ENCODE assay signal across 33 cellular contexts in the genomic region with DNA sequence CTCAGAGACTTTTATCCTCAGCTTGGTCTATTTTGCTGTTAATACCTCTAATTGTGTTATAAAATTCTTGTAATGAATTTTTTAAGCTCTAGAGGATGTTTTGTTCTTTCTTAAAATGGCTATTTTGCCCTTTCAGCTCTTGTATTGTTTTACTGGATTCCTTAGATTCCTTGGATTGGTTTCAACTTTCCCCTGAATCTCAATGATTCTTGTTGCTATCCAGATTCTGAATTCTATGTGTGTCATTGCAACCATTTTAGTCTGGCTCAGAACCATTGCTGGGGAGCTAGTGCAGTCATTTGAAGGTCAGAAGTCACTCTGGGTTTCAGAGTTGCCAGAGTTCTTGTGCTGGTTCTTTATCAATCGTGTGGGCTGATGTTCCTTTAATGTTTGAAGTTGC. TPM values are rescaled to one million over a fixed set of nuclear protein-coding genes. Genes with fewer than 3 reads are reported as not detected.
A peak's percentile ranks its signal among the peaks of the same experiment; 100 is the strongest.
DNase-seq lines count a peak whose midpoint lies in the region; ATAC-seq, FAIRE-seq and TF ChIP-seq lines count a peak whose summit lies in the region.
"Had no signal": no experiment of that assay in that cellular context is flagged by ENCODE, and none has a peak within 500 bp of the region (broad histone marks: within the 10 kb centered on the region; RNA-seq: fewer than 3 reads in every experiment).

No MANE protein-coding gene starts in this region.

- in situ Hi-C loops in ACHN (cut with HindIII; ENCODE audit: low pct_ligation_motif_present, low pct_unique_long_range_greater_than_20kb, low sequenced_read_pairs): no loop called here

- TF ChIP-seq CTCF in H1 (IDR thresholded peaks at IDR 0.05; ENCODE audit: control extremely low read depth in 1 of 3, insufficient read depth in 1 of 3, low read depth in 1 of 3, low read length in 3 of 3) (no peak), natural killer cell (IDR thresholded peaks at IDR 0.05) (no peak), endothelial cell (IDR thresholded peaks at IDR 0.05; ENCODE audit: unreplicated experiment) (no peak)

- H3K79me1 ChIP-seq in H1 (ENCODE audit: low read depth, low read length): no peaks in the 10 kb centered on the region

- H2BK12ac ChIP-seq in H1 (ENCODE audit: low read depth, low read length): no peak overlapping the region

- H3K4me1 Mint-ChIP-seq in natural killer cell (no peaks in the 10 kb centered on the region), endothelial cell (ENCODE audit: unreplicated experiment) (no peaks in the 10 kb centered on the region)
- H3K4me1 Mint-ChIP-seq: CD8-positive, alpha-beta memory T cell; immature natural killer cell; neural crest cell had no signal

- no peak overlapping the region for H4K91ac ChIP-seq in H1 (replicated peaks; ENCODE audit: insufficient read length, low read length)

- H4K8ac ChIP-seq in H1 (ENCODE audit: extremely low read depth, insufficient read depth, low read length): no peak overlapping the region

- H3K9me3 ChIP-seq in adipocyte (ENCODE audit: control insufficient read depth, low read length) (peaks cover 4% of the 10 kb centered on the region), H1 (ENCODE audit: insufficient read depth in 2 of 2, low read depth in 1 of 2, low read length in 1 of 2) (no peaks in the 10 kb centered on the region)
- H3K9me3 ChIP-seq: pancreas, Peyer's patch, thoracic aorta had no signal

- no peak overlapping the region for H2AK5ac ChIP-seq in H1 (ENCODE audit: low read depth, low read length)

- H3K4me3 ChIP-seq in adipocyte (ENCODE audit: low read length): no peak overlapping the region
- no peak overlapping the region; a peak in 1 of 8 replicates for H3K4me3 ChIP-seq in H1 (ENCODE audit: extremely low read depth in 1 of 4, insufficient read depth in 2 of 4, low read depth in 3 of 4, low read length in 4 of 4)
- H3K4me3 ChIP-seq: cardiac muscle cell, coronary artery, esophagus squamous epithelium, pancreas, Peyer's patch, thoracic aorta had no signal

- H3K27ac Mint-ChIP-seq in natural killer cell: no peak overlapping the region
- H3K27ac Mint-ChIP-seq in endothelial cell (ENCODE audit: unreplicated experiment): no peak overlapping the region
- H3K27ac Mint-ChIP-seq: activated CD8-positive, alpha-beta T cell treated with anti-CD3 and anti-CD28 coated beads for 36 hours; endodermal cell; immature natural killer cell; stimulated activated naive CD8-positive, alpha-beta T cell treated with anti-CD3 and anti-CD28 coated beads, Interleukin-15, Interleukin-2, amounts not matched to agents 100 ng/mL and 50 ng/mL, for 24 hours; T-helper 2 cell treated with Interferon-gamma antibody and Interleukin-4, amounts not matched to agents 5 μg/mL and 100 μg/mL, for 36 hours had no signal

- CTCF ChIA-PET in H1 (lab: Charles Lee; ENCODE audit: partially characterized antibody): interaction anchor here (1.4 kb wide), 1 partner anchor 16 kb away, joined by 3 read pairs; no protein-coding TSS in a partner anchor

- H3K27me3 ChIP-seq in adipocyte (replicated peaks; ENCODE audit: control insufficient read depth, insufficient read depth, low read length) (no peaks in the 10 kb centered on the region), H1 (replicated peaks in 1 of 4; ENCODE audit: control insufficient read depth in 3 of 4, extremely low read depth in 1 of 4, insufficient read depth in 3 of 4, low read length in 3 of 4) (no peaks in the 10 kb centered on the region)
- H3K27me3 ChIP-seq: cardiac muscle cell, esophagus squamous epithelium, pancreas, Peyer's patch had no signal

- no peak overlapping the region for H3K4me2 ChIP-seq in H1 (ENCODE audit: insufficient read depth in 1 of 2, low read depth in 2 of 2, low read length in 2 of 2)

- H3K23me2 ChIP-seq in H1 (ENCODE audit: low read depth, low read length): no peaks in the 10 kb centered on the region

- POLR2A ChIA-PET in H1 (lab: Charles Lee; ENCODE audit: partially characterized antibody): no interaction called here

- no peak overlapping the region for H3K27ac ChIP-seq in H1 (ENCODE audit: low read depth, low read length)
- H3K27ac ChIP-seq: cardiac muscle cell, coronary artery, esophagus squamous epithelium, pancreas, Peyer's patch, thoracic aorta had no signal

- H2BK20ac ChIP-seq in H1 (ENCODE audit: low read length): no peak overlapping the region

- H3K27me3 Mint-ChIP-seq in natural killer cell (ENCODE audit: low read depth in 2 of 2) (peaks cover 8 to 30% of the 10 kb centered on the region in 2 donors), endothelial cell (ENCODE audit: unreplicated experiment) (peaks cover 1% of the 10 kb centered on the region)

- intact Hi-C loops in natural killer cell (cut with micrococcal nuclease): no loop called here

- H3K56ac ChIP-seq in H1 (replicated peaks; ENCODE audit: insufficient read length, low read depth, low read length): no peak overlapping the region

- H3K14ac ChIP-seq in H1 (ENCODE audit: insufficient read length): no peak overlapping the region

- no peaks in the 10 kb centered on the region for H3K36me3 ChIP-seq in adipocyte (ENCODE audit: control insufficient read depth, insufficient read depth, low read length, severe bottlenecking)
- no peaks in the 10 kb centered on the region for H3K36me3 ChIP-seq in H1 (ENCODE audit: control insufficient read depth in 2 of 4, insufficient read depth in 4 of 4, low read length in 3 of 4)
- H3K36me3 ChIP-seq: cardiac muscle cell, esophagus squamous epithelium, pancreas, Peyer's patch, thoracic aorta had no signal

- no peaks in the 10 kb centered on the region for H3K4me1 ChIP-seq in adipocyte (ENCODE audit: control insufficient read depth, insufficient read depth, low read length)
- H3K4me1 ChIP-seq in H1 (replicated peaks in 1 of 4; ENCODE audit: control insufficient read depth in 3 of 4, insufficient read depth in 4 of 4, low read length in 3 of 4): peaks cover 2 to 7% (median 4%) of the 10 kb centered on the region in 4 experiments; a peak in 3 of 7 replicates
- H3K4me1 ChIP-seq: esophagus squamous epithelium, pancreas, Peyer's patch had no signal

- no peak overlapping the region for H2BK120ac ChIP-seq in H1 (replicated peaks; ENCODE audit: low read depth, low read length)

- no peaks in the 10 kb centered on the region for H3K79me2 ChIP-seq in H1 (ENCODE audit: control insufficient read depth in 1 of 2, insufficient read depth in 2 of 2, low read length in 2 of 2)

- H3K4ac ChIP-seq in H1 (replicated peaks; ENCODE audit: insufficient read length, low read depth, low read length): no peak overlapping the region

- FAIRE-seq in H1 (lab: Jason Lieb, UNC): no peak
- FAIRE-seq: GM12891, pancreas, urothelium cell line had no signal

- H3K36me3 Mint-ChIP-seq in natural killer cell: peaks cover 5% of the 10 kb centered on the region
- no peaks in the 10 kb centered on the region for H3K36me3 Mint-ChIP-seq in endothelial cell (ENCODE audit: low read depth, unreplicated experiment)
- H3K36me3 Mint-ChIP-seq: CD8-positive, alpha-beta memory T cell; immature natural killer cell had no signal

- no peak overlapping the region for H3K23ac ChIP-seq in H1 (ENCODE audit: insufficient read length)

- H2BK15ac ChIP-seq in H1 (ENCODE audit: low read length): no peak overlapping the region

- H3K9ac ChIP-seq in adipocyte (ENCODE audit: low read length): no peak overlapping the region
- no peak overlapping the region for H3K9ac ChIP-seq in H1 (replicated peaks in 1 of 4; ENCODE audit: extremely low read depth in 1 of 4, low read depth in 3 of 4, low read length in 3 of 4)

- ATAC-seq in natural killer cell: no peak
- ATAC-seq: activated CD8-positive, alpha-beta T cell treated with anti-CD3 and anti-CD28 coated beads for 36 hours; left lobe of liver; pancreas had no signal

- TF ChIP-seq EP300 in H1 (IDR thresholded peaks at IDR 0.05; ENCODE audit: borderline replicate concordance in 1 of 2, low read depth in 2 of 2, low read length in 2 of 2): no peak

- no peak overlapping the region for H4K5ac ChIP-seq in H1 (ENCODE audit: insufficient read length, low read depth, low read length)

- H3K9me3 Mint-ChIP-seq in natural killer cell (no peaks in the 10 kb centered on the region), endothelial cell (ENCODE audit: unreplicated experiment) (no peaks in the 10 kb centered on the region)
- H3K9me3 Mint-ChIP-seq: T-helper 2 cell treated with Interferon-gamma antibody and Interleukin-4, amounts not matched to agents 5 μg/mL and 100 μg/mL, for 36 hours had no signal

- TF ChIP-seq RAD21 in H1 (IDR thresholded peaks at IDR 0.05 in 1 of 2, conservative IDR thresholded peaks at IDR 0.05 in 1 of 2; ENCODE audit: low read depth in 2 of 2, low read length in 2 of 2): no peak

- H3K18ac ChIP-seq in H1 (ENCODE audit: extremely low read depth, low read length): no peak overlapping the region

- 94% methylated on average over 1 of the region's 1 CpG; no CpG with 5 or more reads in 1 of the 2 experiments for WGBS in H1 (ENCODE audit: extremely low coverage in 1 of 2, insufficient coverage in 1 of 2, insufficient read length in 1 of 2, insufficient replicate concordance in 2 of 2, low coverage in 1 of 2, low lambda C conversion rate in 2 of 2, missing lambda C conversion rate in 1 of 2), 2 experiments

- H3K4me3 Mint-ChIP-seq in natural killer cell (no peak overlapping the region), endothelial cell (ENCODE audit: unreplicated experiment) (no peak overlapping the region)
- H3K4me3 Mint-ChIP-seq: activated CD8-positive, alpha-beta T cell treated with anti-CD3 and anti-CD28 coated beads for 36 hours; CD8-positive, alpha-beta memory T cell; endodermal cell; immature natural killer cell; neural crest cell; stimulated activated naive CD8-positive, alpha-beta T cell treated with anti-CD3 and anti-CD28 coated beads, Interleukin-15, Interleukin-2, amounts not matched to agents 100 ng/mL and 50 ng/mL, for 24 hours; T-helper 2 cell treated with Interferon-gamma antibody and Interleukin-4, amounts not matched to agents 5 μg/mL and 100 μg/mL, for 36 hours had no signal

- no peaks in the 10 kb centered on the region for H4K20me1 ChIP-seq in H1 (replicated peaks in 1 of 2; ENCODE audit: control insufficient read depth in 1 of 2, insufficient read depth in 2 of 2, low read length in 2 of 2)

- peak; percentile 5 for DNase-seq in EL
- DNase-seq in adipocyte (ENCODE audit: low read depth): peak; percentile 73
- DNase-seq in H1 (ENCODE audit: low read depth in 1 of 2, low spot score in 2 of 2): no peak
- peak; percentile 18 for DNase-seq in kidney tubule cell (ENCODE audit: low spot score)
- DNase-seq in natural killer cell: no peak
- no peak for DNase-seq in endothelial cell (ENCODE audit: low spot score)
- no peak for DNase-seq in ACHN
- no peak for DNase-seq in NCI-H2196 treated with DMSO at 0.1 percent for 48 hours (lab: John Stamatoyannopoulos, UW; ENCODE audit: unreplicated experiment)
- DNase-seq: activated CD8-positive, alpha-beta memory T cell treated with anti-CD3 and anti-CD28 coated beads, Interleukin-2, amount 50 U/mL, for 48 hours; activated CD8-positive, alpha-beta T cell treated with anti-CD3 and anti-CD28 coated beads for 36 hours; activated naive CD4-positive, alpha-beta T cell treated with anti-CD3 and anti-CD28 coated beads, Interleukin-2, amount 50 U/mL, for 16 hours; amniotic stem cell; CD8-positive, alpha-beta memory T cell; endodermal cell; esophagus squamous epithelium; hypothalamus; immature natural killer cell; NCI-H146; NCI-H2107; pancreas; Peyer's patch; SHP77 treated with DMSO at 0.1 percent for 48 hours; stimulated activated CD4-positive, alpha-beta T cell treated with anti-CD3 and anti-CD28 coated beads, Interleukin-1b, Interleukin-23, amount 100 ng/mL, for 48 hours had no signal

- H2BK5ac ChIP-seq in H1 (ENCODE audit: low read depth, low read length): no peak overlapping the region

- no peak overlapping the region for H2AFZ ChIP-seq in H1 (ENCODE audit: low read length)

- no peak for TF ChIP-seq POLR2A in H1 (IDR thresholded peaks at IDR 0.05; ENCODE audit: control extremely low read depth in 1 of 2, low read depth in 2 of 2, low read length in 2 of 2)

RNA-seq across cellular contexts. Expression of gene OTOR, which starts 37.1 kb away (rescaled TPM):
- not detected in 2 replicates for total RNA-seq in H1 (2021; fragmentation: NEBNext Ultra II Directional; extraction: Animal tissue kit (Norgen Biotek cat#: 25700))
- not detected in 2 replicates for polyA plus RNA-seq in H1 (2011; rRNA removed)
- polyA plus RNA-seq in H1 (2011; cell fraction: cytosol; rRNA removed): not detected
- not detected for polyA plus RNA-seq in H1 (2011; cell fraction: nucleus; rRNA removed)
- not detected in 4 replicates for polyA plus RNA-seq in H1 (2012, experiment 1 of 2)
- not detected for polyA plus RNA-seq in H1 (2012, experiment 2 of 2)
- not detected for polyA plus RNA-seq in H1 (2013, experiment 1 of 2)
- not detected for polyA plus RNA-seq in H1 (2013, experiment 2 of 2)
- polyA minus RNA-seq in H1 (2011; rRNA and poly(A)+ RNA removed): not detected in 2 replicates
- polyA minus RNA-seq in H1 (2011; cell fraction: cytosol; rRNA and poly(A)+ RNA removed): not detected
- not detected for polyA minus RNA-seq in H1 (2011; cell fraction: nucleus; rRNA and poly(A)+ RNA removed)
- total RNA-seq in natural killer cell (not detected), endothelial cell (ENCODE audit: unreplicated experiment) (4.5 TPM)
- total RNA-seq: activated CD8-positive, alpha-beta T cell treated with anti-CD3 and anti-CD28 coated beads for 36 hours; cardiac muscle cell; CD8-positive, alpha-beta memory T cell; endodermal cell; esophagus squamous epithelium; left lobe of liver; neural crest cell; pancreas; Peyer's patch; thoracic aorta had no signal
- polyA plus RNA-seq: BJ; cardiac muscle cell; CD8-positive, alpha-beta memory T cell; immature natural killer cell; pancreas had no signal

RNA-seq across cellular contexts. Expression of gene SNRPB2, which starts 55.4 kb away (rescaled TPM):
- 99.6 and 102 TPM in 2 replicates for total RNA-seq in H1 (2021; fragmentation: NEBNext Ultra II Directional; extraction: Animal tissue kit (Norgen Biotek cat#: 25700))
- polyA plus RNA-seq in H1 (2011; rRNA removed): 27.2 and 49.4 TPM in 2 replicates
- polyA plus RNA-seq in H1 (2011; cell fraction: cytosol; rRNA removed): 73.4 TPM
- polyA plus RNA-seq in H1 (2011; cell fraction: nucleus; rRNA removed): 8.1 TPM
- polyA plus RNA-seq in H1 (2012, experiment 1 of 2): 59.4 to 113 TPM (median 69.6 TPM) in 4 replicates
- polyA plus RNA-seq in H1 (2012, experiment 2 of 2): 11.2 TPM
- polyA plus RNA-seq in H1 (2013, experiment 1 of 2): 173 TPM
- polyA plus RNA-seq in H1 (2013, experiment 2 of 2): 174 TPM
- polyA minus RNA-seq in H1 (2011; rRNA and poly(A)+ RNA removed): 16.8 and 19.6 TPM in 2 replicates
- polyA minus RNA-seq in H1 (2011; cell fraction: cytosol; rRNA and poly(A)+ RNA removed): 21.1 TPM
- 19.5 TPM for polyA minus RNA-seq in H1 (2011; cell fraction: nucleus; rRNA and poly(A)+ RNA removed)
- total RNA-seq in natural killer cell: 10 to 100 TPM; 39.4 to 43.0 (median 40.5) TPM
- total RNA-seq in endothelial cell (ENCODE audit: unreplicated experiment): 61.9 TPM

Comparison
In these comparisons a context has a peak if more than half of its experiments do, and no peak if none do; other contexts are left out.
1. DNase-seq: peak in EL (single experiment), adipocyte (single experiment) and kidney tubule cell (single experiment); none in H1 (0 of 2), natural killer cell (single experiment), endothelial cell (single experiment), ACHN (single experiment) and NCI-H2196 treated with DMSO at 0.1 percent for 48 hours (single experiment).